Comparison of ENCODE assay signal across 8 cellular contexts in genomic region chr7:618539-619355, GRCh38.
DNase-seq lines count a peak whose midpoint lies in the region; ATAC-seq and TF ChIP-seq lines count a peak whose summit lies in the region.

No MANE protein-coding gene starts in this region.

- intact Hi-C loops in CD8-positive, alpha-beta T cell (cut with DNase I, micrococcal nuclease), result loop anchor here (1.0 to 10.0 kb wide), 5 partner anchors 8 to 267 kb away; partner anchors contain the start of gene GET4 (in 1 of the 2)

- POLR2A ChIA-PET in CD8-positive, alpha-beta T cell (lab: Charles Lee), result interaction anchor here (0.9 to 2.6 kb wide), 14 partner anchors 14 to 267 kb away, joined by 3 to 24 read pairs (median 4); no protein-coding TSS in a partner anchor

- H3K4me3 Mint-ChIP-seq in CD8-positive, alpha-beta T cell, result peak overlapping the region; percentile 88
- peak overlapping the region; percentile 82 for H3K4me3 Mint-ChIP-seq in T-helper 1 cell treated with Interleukin-12 subunit alpha and Interleukin-12 subunit beta and Interleukin-4 antibody, amounts not matched to agents 30 μg/mL and 1 μg/mL, for 36 hours
- H3K4me3 Mint-ChIP-seq in activated naive CD4-positive, alpha-beta T cell treated with anti-CD3 and anti-CD28 coated beads, Interleukin-2, amount 50 U/mL, for 24 hours, result peak overlapping the region; percentile 87
- H3K4me3 Mint-ChIP-seq in nephron, result no peak overlapping the region

- no peak for TF ChIP-seq CTCF in CD8-positive, alpha-beta T cell (IDR thresholded peaks at IDR 0.05)
- TF ChIP-seq CTCF in nephron (IDR thresholded peaks at IDR 0.05; ENCODE audit: unreplicated experiment in 3 of 3) (no peak), omental fat pad (IDR thresholded peaks at IDR 0.05) (no peak)

- H3K4me1 ChIP-seq in CD8-positive, alpha-beta T cell (ENCODE audit: insufficient read depth, low read length), result peaks cover 53% of the 10 kb centered on the region

- H3K27me3 Mint-ChIP-seq in CD8-positive, alpha-beta T cell (ENCODE audit: low read depth), result no peaks in the 10 kb centered on the region
- H3K27me3 Mint-ChIP-seq in T-helper 1 cell treated with Interleukin-12 subunit alpha and Interleukin-12 subunit beta and Interleukin-4 antibody, amounts not matched to agents 30 μg/mL and 1 μg/mL, for 36 hours (ENCODE audit: low read depth), result no peaks in the 10 kb centered on the region
- H3K27me3 Mint-ChIP-seq in activated naive CD4-positive, alpha-beta T cell treated with anti-CD3 and anti-CD28 coated beads, Interleukin-2, amount 50 U/mL, for 24 hours, result no peaks in the 10 kb centered on the region
- H3K27me3 Mint-ChIP-seq in nephron (ENCODE audit: low read depth), result peaks cover 7% of the 10 kb centered on the region

- peak overlapping the region; percentile 85 for H3K27ac ChIP-seq in CD8-positive, alpha-beta T cell (ENCODE audit: low read depth, low read length)

- peaks cover 7% of the 10 kb centered on the region for H3K9me3 ChIP-seq in CD8-positive, alpha-beta T cell (ENCODE audit: low read length)

- CTCF ChIA-PET in CD8-positive, alpha-beta T cell (lab: Charles Lee), result interaction anchor here (1.0 to 1.1 kb wide), 4 partner anchors 14 to 286 kb away, joined by 3 to 6 read pairs (median 3); no protein-coding TSS in a partner anchor

- peaks cover 13% of the 10 kb centered on the region for H3K9me3 Mint-ChIP-seq in CD8-positive, alpha-beta T cell
- H3K9me3 Mint-ChIP-seq in T-helper 1 cell treated with Interleukin-12 subunit alpha and Interleukin-12 subunit beta and Interleukin-4 antibody, amounts not matched to agents 30 μg/mL and 1 μg/mL, for 36 hours, result peaks cover 44% of the 10 kb centered on the region
- peaks cover 15% of the 10 kb centered on the region for H3K9me3 Mint-ChIP-seq in activated naive CD4-positive, alpha-beta T cell treated with anti-CD3 and anti-CD28 coated beads, Interleukin-2, amount 50 U/mL, for 24 hours
- peaks cover 41% of the 10 kb centered on the region for H3K9me3 Mint-ChIP-seq in nephron

- H3K36me3 ChIP-seq in CD8-positive, alpha-beta T cell (ENCODE audit: insufficient read depth, low read length), result no peaks in the 10 kb centered on the region

- peak overlapping the region; percentile 100 for H3K27ac Mint-ChIP-seq in CD8-positive, alpha-beta T cell
- peak overlapping the region; percentile 99 for H3K27ac Mint-ChIP-seq in T-helper 1 cell treated with Interleukin-12 subunit alpha and Interleukin-12 subunit beta and Interleukin-4 antibody, amounts not matched to agents 30 μg/mL and 1 μg/mL, for 36 hours
- H3K27ac Mint-ChIP-seq in activated naive CD4-positive, alpha-beta T cell treated with anti-CD3 and anti-CD28 coated beads, Interleukin-2, amount 50 U/mL, for 24 hours, result peak overlapping the region; percentile 99
- H3K27ac Mint-ChIP-seq in nephron, result peak overlapping the region in 2 of 3 experiments; percentile 13 to 20

- peak; percentile 51 to 90 (median 73) for DNase-seq in CD8-positive, alpha-beta T cell
- DNase-seq in omental fat pad (ENCODE audit: low spot score), result no peak

- peaks cover 36% of the 10 kb centered on the region for H3K36me3 Mint-ChIP-seq in CD8-positive, alpha-beta T cell
- peaks cover 36% of the 10 kb centered on the region for H3K36me3 Mint-ChIP-seq in T-helper 1 cell treated with Interleukin-12 subunit alpha and Interleukin-12 subunit beta and Interleukin-4 antibody, amounts not matched to agents 30 μg/mL and 1 μg/mL, for 36 hours (ENCODE audit: low read depth)
- peaks cover 34% of the 10 kb centered on the region for H3K36me3 Mint-ChIP-seq in activated naive CD4-positive, alpha-beta T cell treated with anti-CD3 and anti-CD28 coated beads, Interleukin-2, amount 50 U/mL, for 24 hours
- peaks cover 45% of the 10 kb centered on the region for H3K36me3 Mint-ChIP-seq in nephron (ENCODE audit: low read depth)

- peaks cover 63% of the 10 kb centered on the region for H3K4me1 Mint-ChIP-seq in CD8-positive, alpha-beta T cell (ENCODE audit: low read depth)
- H3K4me1 Mint-ChIP-seq in T-helper 1 cell treated with Interleukin-12 subunit alpha and Interleukin-12 subunit beta and Interleukin-4 antibody, amounts not matched to agents 30 μg/mL and 1 μg/mL, for 36 hours (ENCODE audit: low read depth), result peaks cover 36% of the 10 kb centered on the region
- H3K4me1 Mint-ChIP-seq in activated naive CD4-positive, alpha-beta T cell treated with anti-CD3 and anti-CD28 coated beads, Interleukin-2, amount 50 U/mL, for 24 hours, result peaks cover 68% of the 10 kb centered on the region
- H3K4me1 Mint-ChIP-seq in nephron, result no peaks in the 10 kb centered on the region

- H3K4me3 ChIP-seq in CD8-positive, alpha-beta T cell (ENCODE audit: low read depth, low read length), result peak overlapping the region; percentile 3

- no peaks in the 10 kb centered on the region for H3K27me3 ChIP-seq in CD8-positive, alpha-beta T cell (ENCODE audit: insufficient read depth, low read length)

- peak; percentile 76 for ATAC-seq in CD8-positive, alpha-beta T cell
- ATAC-seq in HG03565 (IDR thresholded peaks at IDR 0.05; ENCODE audit: unreplicated experiment) (no peak), omental fat pad (ENCODE audit: low FRiP score) (no peak), GM21786 (IDR thresholded peaks at IDR 0.05; ENCODE audit: unreplicated experiment) (no peak), GM19035 (IDR thresholded peaks at IDR 0.05; ENCODE audit: unreplicated experiment) (no peak)

Comparison
In these comparisons a context has a peak if more than half of its experiments do, and no peak if none do; other contexts are left out.
1. H3K27ac Mint-ChIP-seq: peak in every context shown above with its lines; median percentile 100 in CD8-positive, alpha-beta T cell; 99 in T-helper 1 cell treated with Interleukin-12 subunit alpha and Interleukin-12 subunit beta and Interleukin-4 antibody, amounts not matched to agents 30 μg/mL and 1 μg/mL, for 36 hours; 99 in activated naive CD4-positive, alpha-beta T cell treated with anti-CD3 and anti-CD28 coated beads, Interleukin-2, amount 50 U/mL, for 24 hours; 16 in nephron.
2. H3K4me3 Mint-ChIP-seq: peak in CD8-positive, alpha-beta T cell (single experiment), T-helper 1 cell treated with Interleukin-12 subunit alpha and Interleukin-12 subunit beta and Interleukin-4 antibody, amounts not matched to agents 30 μg/mL and 1 μg/mL, for 36 hours (single experiment) and activated naive CD4-positive, alpha-beta T cell treated with anti-CD3 and anti-CD28 coated beads, Interleukin-2, amount 50 U/mL, for 24 hours (single experiment); none in nephron (0 of 3).